ENCODE assay signal across 29 cellular contexts in the genomic region with DNA sequence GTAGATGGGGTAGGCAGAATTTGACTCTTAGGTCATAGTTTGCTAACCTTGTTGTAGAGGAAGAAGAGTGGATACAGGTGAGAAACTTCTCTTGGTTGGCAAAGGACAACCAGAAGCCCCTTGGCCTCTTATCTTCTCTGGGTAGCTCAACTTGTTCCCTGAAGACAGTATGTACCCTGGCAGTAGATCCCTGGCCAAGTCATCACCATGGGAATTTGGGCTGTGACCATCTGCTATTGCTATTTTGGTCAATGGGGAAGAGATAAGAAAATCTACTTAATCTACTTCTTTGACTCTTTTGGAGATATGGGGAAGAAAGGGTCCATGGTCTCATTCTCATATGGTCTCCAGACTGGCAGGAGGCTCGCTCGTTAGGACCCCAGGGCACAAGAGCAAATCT.
"Had no signal": no experiment of that assay in that cellular context is flagged by ENCODE, and none has a peak within 500 bp of the region (broad histone marks: within the 10 kb centered on the region; RNA-seq: fewer than 3 reads in every experiment).

No MANE protein-coding gene starts in this region.

- DNase-seq: activated CD4-positive, alpha-beta T cell treated with anti-CD3 and anti-CD28 coated beads for 36 hours; activated CD4-positive, CD25-positive, alpha-beta regulatory T cell; activated CD8-positive, alpha-beta memory T cell treated with anti-CD3 and anti-CD28 coated beads, Interleukin-2, amount 10 ng/mL, durations not matched to agents 7 days and 5 days; activated CD8-positive, alpha-beta T cell treated with anti-CD3 and anti-CD28 coated beads, Interleukin-2, amount 10 ng/mL, durations not matched to agents 7 days and 5 days; activated naive CD4-positive, alpha-beta T cell; activated T-cell treated with anti-CD3 and anti-CD28 coated beads, Interleukin-2, amount 50 U/mL, for 48 hours; brain microvascular endothelial cell; effector CD4-positive, alpha-beta T cell; gastrocnemius medialis; glutamatergic neuron; islet precursor cell; left ventricle myocardium inferior; naive thymus-derived CD4-positive, alpha-beta T cell; ovary; right lobe of liver; stimulated activated CD4-positive, alpha-beta T cell treated with anti-CD3 and anti-CD28 coated beads, Interleukin-1b, Interleukin-23, amount 100 ng/mL, for 48 hours; stimulated activated CD4-positive, alpha-beta T cell treated with anti-CD3 and anti-CD28 coated beads, Interleukin-4, amount 100 ng/mL, for 4 hours; stimulated activated CD8-positive, alpha-beta memory T cell treated with anti-CD3 and anti-CD28 coated beads, Interleukin-4, amount 100 ng/mL, for 48 hours; stimulated activated naive CD8-positive, alpha-beta T cell treated with anti-CD3 and anti-CD28 coated beads, Interleukin-15, amount 100 ng/mL, for 72 hours; substantia nigra; T-helper 1 cell; tibial artery; upper lobe of right lung had no signal

- H3K4me2 ChIP-seq: smooth muscle cell had no signal

- H3K36me3 ChIP-seq: brain microvascular endothelial cell, gastrocnemius medialis, left ventricle myocardium inferior, ovary, right lobe of liver, tibial artery, upper lobe of right lung had no signal

- H3K27ac ChIP-seq: ascending aorta, brain microvascular endothelial cell, epithelial cell of prostate, ovary, right lobe of liver, tibial artery, upper lobe of right lung had no signal

- H3K27me3 ChIP-seq: ascending aorta, brain microvascular endothelial cell, gastrocnemius medialis, ovary, right lobe of liver, tibial artery, upper lobe of right lung had no signal

- H3K9me3 ChIP-seq: ascending aorta, gastrocnemius medialis, left ventricle myocardium inferior, ovary, right lobe of liver, tibial artery, upper lobe of right lung had no signal

- H3K4me1 ChIP-seq: right lobe of liver had no signal

- H3K4me3 ChIP-seq: ascending aorta, gastrocnemius medialis, left ventricle myocardium inferior, lung, ovary, right lobe of liver, smooth muscle cell, tibial artery, upper lobe of right lung had no signal

- ATAC-seq: activated CD4-positive, alpha-beta T cell treated with anti-CD3 and anti-CD28 coated beads for 36 hours; activated CD8-positive, alpha-beta memory T cell treated with anti-CD3 and anti-CD28 coated beads, Interleukin-2, amount 10 ng/mL, durations not matched to agents 7 days and 5 days; activated CD8-positive, alpha-beta T cell treated with anti-CD3 and anti-CD28 coated beads, Interleukin-2, amount 10 ng/mL, durations not matched to agents 7 days and 5 days; activated naive CD4-positive, alpha-beta T cell treated with anti-CD3 and anti-CD28 coated beads, Interleukin-2, amount 50 U/mL, for 72 hours; gastrocnemius medialis; naive thymus-derived CD4-positive, alpha-beta T cell; right lobe of liver; stimulated activated memory B cell treated with anti-CD40 and anti-IgM and Interleukin-4, amounts not matched to agents 10 μg/mL and 1 μg/mL and 100 μg/mL, for 72 hours; stimulated activated naive CD8-positive, alpha-beta T cell treated with anti-CD3 and anti-CD28 coated beads, Interleukin-15, amount 100 ng/mL, for 72 hours; upper lobe of right lung had no signal
